17 cellular contexts compared by ENCODE assay signal in the genomic region with DNA sequence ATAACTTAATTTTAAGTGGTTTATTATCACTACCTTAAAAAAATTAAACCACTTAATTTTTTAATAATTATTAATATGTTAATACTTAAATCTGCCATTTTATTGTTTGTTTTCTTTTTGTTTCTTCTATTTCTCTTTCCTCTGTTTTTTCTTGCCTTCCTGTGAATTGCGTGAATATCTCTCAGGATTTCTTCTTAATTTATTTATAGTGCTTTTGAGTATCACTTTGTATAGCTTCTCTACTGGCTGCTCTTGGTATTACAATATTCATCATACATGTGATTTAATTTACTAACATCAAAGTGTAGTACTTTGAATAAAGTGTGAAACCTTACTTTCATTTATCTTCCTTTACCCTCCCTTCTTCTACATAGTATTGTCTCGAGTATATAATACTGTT.
DNase-seq lines count a peak whose midpoint lies in the region; ATAC-seq and TF ChIP-seq lines count a peak whose summit lies in the region.
"Had no signal": no experiment of that assay in that cellular context is flagged by ENCODE, and none has a peak within 500 bp of the region (broad histone marks: within the 10 kb centered on the region; RNA-seq: fewer than 3 reads in every experiment).

No MANE protein-coding gene starts in this region.

- H3K36me3 Mint-ChIP-seq in chondrocyte (ENCODE audit: low read depth) (no peaks in the 10 kb centered on the region), nephron progenitor cell (ENCODE audit: low read depth) (no peaks in the 10 kb centered on the region)
- H3K36me3 Mint-ChIP-seq: CD14-positive monocyte had no signal

- H3K4me1 Mint-ChIP-seq in chondrocyte (ENCODE audit: low read depth), result no peaks in the 10 kb centered on the region
- H3K4me1 Mint-ChIP-seq in nephron progenitor cell, result no peaks in the 10 kb centered on the region
- H3K4me1 Mint-ChIP-seq: CD14-positive monocyte had no signal

- TF ChIP-seq CTCF in chondrocyte (IDR thresholded peaks at IDR 0.05), result peak; percentile 44
- TF ChIP-seq CTCF in nephron progenitor cell (IDR thresholded peaks at IDR 0.05), result peak; percentile 39

- peak; percentile 15 for DNase-seq in DMS 273 (lab: John Stamatoyannopoulos, UW; ENCODE audit: unreplicated experiment)
- DNase-seq in DMS 273 treated with DMSO at 0.1 percent for 48 hours (lab: John Stamatoyannopoulos, UW), result no peak
- DNase-seq in HT-29 (ENCODE audit: low spot score), result peak; percentile 8
- DNase-seq in chondrocyte (ENCODE audit: low spot score), result no peak
- no peak for DNase-seq in nephron progenitor cell
- DNase-seq in amygdala (lab: John Stamatoyannopoulos, UW), result no peak
- DNase-seq in H4 (ENCODE audit: low spot score), result no peak
- DNase-seq: 8988T, COR-L47, DMS79, GOT3, NCI-H1436 treated with DMSO at 0.1 percent for 48 hours, NCI-H2081, NCI-H524 treated with DMSO at 0.1 percent for 48 hours, Right ventricle myocardium superior had no signal

- H3K27me3 Mint-ChIP-seq in chondrocyte (ENCODE audit: low read depth) (no peaks in the 10 kb centered on the region), nephron progenitor cell (ENCODE audit: low read depth, poor library complexity) (peaks cover 6% of the 10 kb centered on the region)

- H3K4me3 Mint-ChIP-seq in chondrocyte (ENCODE audit: unreplicated experiment), result no peak overlapping the region
- no peak overlapping the region for H3K4me3 Mint-ChIP-seq in nephron progenitor cell
- H3K4me3 Mint-ChIP-seq: CD14-positive monocyte had no signal

- ATAC-seq in GM21423 (IDR thresholded peaks at IDR 0.05; ENCODE audit: unreplicated experiment), result no peak

- H3K27ac Mint-ChIP-seq in chondrocyte (ENCODE audit: unreplicated experiment) (no peak overlapping the region), nephron progenitor cell (no peak overlapping the region)
- H3K27ac Mint-ChIP-seq: CD14-positive monocyte had no signal

- no peaks in the 10 kb centered on the region for H3K9me3 Mint-ChIP-seq in chondrocyte (ENCODE audit: low read depth)
- no peaks in the 10 kb centered on the region for H3K9me3 Mint-ChIP-seq in nephron progenitor cell

Comparison
In these comparisons a context has a peak if more than half of its experiments do, and no peak if none do; other contexts are left out.
1. DNase-seq: peak in DMS 273 (single experiment) and HT-29 (single experiment); none in DMS 273 treated with DMSO at 0.1 percent for 48 hours (single experiment), chondrocyte (single experiment), nephron progenitor cell (single experiment), amygdala (0 of 56) and H4 (single experiment).